Comparison of ENCODE assay signal across 1 cellular context in the genomic region with DNA sequence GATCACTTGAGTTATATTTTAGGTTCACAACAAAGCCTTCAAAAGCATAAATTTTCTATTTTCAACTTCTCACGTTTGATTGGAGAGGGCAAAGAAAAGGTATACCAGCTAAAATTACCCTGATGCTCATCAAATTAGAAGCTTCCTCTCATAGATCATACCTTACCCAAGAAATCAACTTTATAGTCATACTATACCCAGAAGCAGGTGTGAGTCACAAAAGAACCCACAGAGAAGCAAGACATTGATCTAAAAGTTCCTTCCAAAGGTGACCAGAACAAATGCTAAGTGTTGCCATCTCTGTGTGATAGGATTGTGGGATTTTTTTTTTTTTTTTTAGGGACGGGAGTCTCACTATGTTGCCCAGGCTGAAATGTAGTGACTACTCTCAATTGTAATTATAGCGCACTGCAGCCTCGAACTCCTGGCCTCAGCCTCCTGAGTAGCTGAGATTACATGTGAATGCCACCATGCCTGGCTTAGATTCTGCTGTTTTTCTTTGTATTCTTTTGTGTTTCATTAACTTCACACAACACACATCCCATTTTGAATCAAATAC.
TF ChIP-seq lines count a peak whose summit lies in the region.

No MANE protein-coding gene starts in this region.

TF ChIP-seq in A549, 52 proteins besides CTCF, POLR2A, EP300 and RAD21 (continued from another document):
- TF ChIP-seq REST (IDR thresholded peaks at IDR 0.05) (no peak), HOXA7 (CRISPR knock-in tag; IDR thresholded peaks at IDR 0.05) (no peak), HEYL (CRISPR knock-in tag; IDR thresholded peaks at IDR 0.05) (no peak), JUNB (IDR thresholded peaks at IDR 0.05) (no peak), CBX8 (IDR thresholded peaks at IDR 0.05) (no peak), KDM5A (IDR thresholded peaks at IDR 0.05) (no peak), RCOR1 (IDR thresholded peaks at IDR 0.05; ENCODE audit: low read depth, low read length) (no peak)
- TF ChIP-seq, protein P1, sequence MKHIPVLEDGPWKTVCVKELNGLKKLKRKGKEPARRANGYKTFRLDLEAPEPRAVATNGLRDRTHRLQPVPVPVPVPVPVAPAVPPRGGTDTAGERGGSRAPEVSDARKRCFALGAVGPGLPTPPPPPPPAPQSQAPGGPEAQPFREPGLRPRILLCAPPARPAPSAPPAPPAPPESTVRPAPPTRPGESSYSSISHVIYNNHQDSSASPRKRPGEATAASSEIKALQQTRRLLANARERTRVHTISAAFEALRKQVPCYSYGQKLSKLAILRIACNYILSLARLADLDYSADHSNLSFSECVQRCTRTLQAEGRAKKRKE (CRISPR knock-in tag; IDR thresholded peaks at IDR 0.05; ENCODE audit: low read depth) = no peak
- TF ChIP-seq, protein P2, sequence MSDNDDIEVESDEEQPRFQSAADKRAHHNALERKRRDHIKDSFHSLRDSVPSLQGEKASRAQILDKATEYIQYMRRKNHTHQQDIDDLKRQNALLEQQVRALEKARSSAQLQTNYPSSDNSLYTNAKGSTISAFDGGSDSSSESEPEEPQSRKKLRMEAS (IDR thresholded peaks at IDR 0.05) = no peak
- TF ChIP-seq, protein P3, sequence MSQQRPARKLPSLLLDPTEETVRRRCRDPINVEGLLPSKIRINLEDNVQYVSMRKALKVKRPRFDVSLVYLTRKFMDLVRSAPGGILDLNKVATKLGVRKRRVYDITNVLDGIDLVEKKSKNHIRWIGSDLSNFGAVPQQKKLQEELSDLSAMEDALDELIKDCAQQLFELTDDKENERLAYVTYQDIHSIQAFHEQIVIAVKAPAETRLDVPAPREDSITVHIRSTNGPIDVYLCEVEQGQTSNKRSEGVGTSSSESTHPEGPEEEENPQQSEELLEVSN (IDR thresholded peaks at IDR 0.05; ENCODE audit: borderline replicate concordance, low read depth) = no peak
TF ChIP-seq in A549: peak in this region for 0.
